ENCODE assay signal across 8 cellular contexts in genomic region chr9:131709741-131710499, GRCh38. TPM values are rescaled to one million over a fixed set of nuclear protein-coding genes. Genes with fewer than 3 reads are reported as not detected.
DNase-seq lines count a peak whose midpoint lies in the region; ATAC-seq, FAIRE-seq and TF ChIP-seq lines count a peak whose summit lies in the region.

No MANE protein-coding gene starts in this region.

- H3K4me3 ChIP-seq in epithelial cell of esophagus (ENCODE audit: low read length) = no peak overlapping the region
- no peak overlapping the region for H3K4me3 ChIP-seq in BE2C (ENCODE audit: low read depth, low read length)

- H3K4me1 ChIP-seq in BE2C = peaks cover 21% of the 10 kb centered on the region

- no peaks in the 10 kb centered on the region for H3K9me3 ChIP-seq in BE2C

- DNase-seq in H54 (ENCODE audit: insufficient read length, low spot score) (peak; percentile 7), SIG-M5 treated with dmso at 0.1 percent for 504 hours (lab: John Stamatoyannopoulos, UW; ENCODE audit: unreplicated experiment) (peak; percentile 67), epithelial cell of esophagus (ENCODE audit: low read depth) (peak; percentile 45), NCI-H2196 treated with DMSO at 0.1 percent for 48 hours (lab: John Stamatoyannopoulos, UW; ENCODE audit: unreplicated experiment) (no peak), BE2C (no peak)
- DNase-seq in stimulated activated naive CD8-positive, alpha-beta T cell treated with anti-CD3 and anti-CD28 coated beads, Interleukin-15, amount 100 ng/mL, for 72 hours = peak in 1 of 2 donors; percentile 28

- H3K27ac Mint-ChIP-seq in stimulated activated naive CD8-positive, alpha-beta T cell treated with anti-CD3 and anti-CD28 coated beads, Interleukin-15, amount 100 ng/mL, for 72 hours = peak overlapping the region; percentile 85 to 95

- H3K9me3 Mint-ChIP-seq in stimulated activated naive CD8-positive, alpha-beta T cell treated with anti-CD3 and anti-CD28 coated beads, Interleukin-15, amount 100 ng/mL, for 72 hours = no peaks in the 10 kb centered on the region

- no peaks in the 10 kb centered on the region; the same call in 1 of the 2 replicates for H3K36me3 ChIP-seq in BE2C

- TF ChIP-seq POLR2A in H54 (IDR thresholded peaks at IDR 0.05; ENCODE audit: low read depth, low read length) = no peak

- peak; percentile 88 for ATAC-seq in stimulated activated naive CD8-positive, alpha-beta T cell treated with anti-CD3 and anti-CD28 coated beads, Interleukin-15, amount 100 ng/mL, for 72 hours
- no peak for ATAC-seq in HG02588 (IDR thresholded peaks at IDR 0.05; ENCODE audit: unreplicated experiment)

- peaks cover 95% of the 10 kb centered on the region for H3K4me1 Mint-ChIP-seq in stimulated activated naive CD8-positive, alpha-beta T cell treated with anti-CD3 and anti-CD28 coated beads, Interleukin-15, amount 100 ng/mL, for 72 hours

- FAIRE-seq in H54 (lab: Jason Lieb, UNC) = no peak

- H3K27me3 ChIP-seq in BE2C = no peaks in the 10 kb centered on the region

- peak overlapping the region; percentile 20 to 62 for H3K4me3 Mint-ChIP-seq in stimulated activated naive CD8-positive, alpha-beta T cell treated with anti-CD3 and anti-CD28 coated beads, Interleukin-15, amount 100 ng/mL, for 72 hours

- H3K27me3 Mint-ChIP-seq in stimulated activated naive CD8-positive, alpha-beta T cell treated with anti-CD3 and anti-CD28 coated beads, Interleukin-15, amount 100 ng/mL, for 72 hours = no peaks in the 10 kb centered on the region

- TF ChIP-seq CTCF in GM12873 (IDR thresholded peaks at IDR 0.05; ENCODE audit: insufficient read depth, low read depth, low read length, missing control alignments) (peak; percentile 13), epithelial cell of esophagus (IDR thresholded peaks at IDR 0.05; ENCODE audit: insufficient read depth, low read depth, low read length, missing control alignments) (no peak), BE2C (IDR thresholded peaks at IDR 0.05; ENCODE audit: low read depth, low read length) (no peak)

RNA-seq across cellular contexts. Expression of gene RAPGEF1, which starts 30.0 kb away (rescaled TPM):
- polyA plus RNA-seq in BE2C (2012; ENCODE audit: insufficient read depth, insufficient read length, low read depth) = 42.8 TPM

Comparison
In these comparisons a context has a peak if more than half of its experiments do, and no peak if none do; other contexts are left out.
1. DNase-seq: peak in H54 (single experiment), SIG-M5 treated with dmso at 0.1 percent for 504 hours (single experiment) and epithelial cell of esophagus (single experiment); none in NCI-H2196 treated with DMSO at 0.1 percent for 48 hours (single experiment) and BE2C (single experiment).